14 cellular contexts compared by ENCODE assay signal in genomic region chr10:76649723-76650127, GRCh38.
DNase-seq lines count a peak whose midpoint lies in the region; ATAC-seq, FAIRE-seq and TF ChIP-seq lines count a peak whose summit lies in the region.
"Had no signal": no experiment of that assay in that cellular context is flagged by ENCODE, and none has a peak within 500 bp of the region (broad histone marks: within the 10 kb centered on the region; RNA-seq: fewer than 3 reads in every experiment).

No MANE protein-coding gene starts in this region.

- H3K36me3 ChIP-seq in astrocyte (ENCODE audit: insufficient read depth, low read length) (no peaks in the 10 kb centered on the region), hepatocyte (replicated peaks; ENCODE audit: insufficient read depth, low read depth) (no peaks in the 10 kb centered on the region), kidney (ENCODE audit: control insufficient read depth in 1 of 2, insufficient read depth in 2 of 2, low read length in 2 of 2) (no peaks in the 10 kb centered on the region)
- no peaks in the 10 kb centered on the region for H3K36me3 ChIP-seq in CD8-positive, alpha-beta T cell (ENCODE audit: insufficient read depth, low read length)

- 21% methylated on average over 3 of the region's 3 CpGs for WGBS in hepatocyte (ENCODE audit: low lambda C conversion rate, missing lambda C conversion rate)

- TF ChIP-seq POLR2A in H54 (IDR thresholded peaks at IDR 0.05; ENCODE audit: low read depth, low read length), result no peak

- H3K9me2 ChIP-seq in hepatocyte (replicated peaks; ENCODE audit: insufficient read depth), result no peaks in the 10 kb centered on the region

- DNase-seq in H54 (ENCODE audit: insufficient read length, low spot score) (peak; percentile 9), astrocyte (ENCODE audit: low read depth) (peak; percentile 64), hepatocyte (ENCODE audit: low spot score) (peak; percentile 78), type B pancreatic cell (ENCODE audit: extremely low spot score, unreplicated experiment) (no peak), NCI-H187 treated with DMSO at 0.1 percent for 48 hours (lab: John Stamatoyannopoulos, UW) (no peak), kidney (no peak)
- no peak for DNase-seq in CD8-positive, alpha-beta T cell
- DNase-seq: activated CD8-positive, alpha-beta memory T cell treated with anti-CD3 and anti-CD28 coated beads for 24 hours; DND-41; HCEC 1CT; NCI-H526 treated with DMSO at 0.1 percent for 48 hours; stimulated activated CD4-positive, alpha-beta T cell treated with anti-CD3 and anti-CD28 coated beads, Interleukin-15, amount 100 ng/mL, for 24 hours had no signal

- H3K36me3 Mint-ChIP-seq in astrocyte (ENCODE audit: low read depth, unreplicated experiment), result no peaks in the 10 kb centered on the region
- peaks cover 3% of the 10 kb centered on the region for H3K36me3 Mint-ChIP-seq in type B pancreatic cell
- H3K36me3 Mint-ChIP-seq in CD8-positive, alpha-beta T cell, result no peaks in the 10 kb centered on the region
- H3K36me3 Mint-ChIP-seq: stimulated activated memory B cell treated with anti-CD40 and anti-IgM and Interleukin-4, amounts not matched to agents 10 μg/mL and 1 μg/mL and 100 μg/mL, for 72 hours had no signal

- H4K20me1 ChIP-seq in astrocyte (ENCODE audit: insufficient read depth, low read length) (no peaks in the 10 kb centered on the region), hepatocyte (ENCODE audit: insufficient read depth, poor library complexity, severe bottlenecking) (no peaks in the 10 kb centered on the region)

- no peaks in the 10 kb centered on the region for H3K27me3 Mint-ChIP-seq in astrocyte (ENCODE audit: low read depth, unreplicated experiment)
- H3K27me3 Mint-ChIP-seq in type B pancreatic cell, result peaks cover 55% of the 10 kb centered on the region
- no peaks in the 10 kb centered on the region for H3K27me3 Mint-ChIP-seq in CD8-positive, alpha-beta T cell (ENCODE audit: low read depth)
- H3K27me3 Mint-ChIP-seq: stimulated activated memory B cell treated with anti-CD40 and anti-IgM and Interleukin-4, amounts not matched to agents 10 μg/mL and 1 μg/mL and 100 μg/mL, for 72 hours had no signal

- FAIRE-seq in H54 (lab: Jason Lieb, UNC) (no peak), astrocyte (lab: Jason Lieb, UNC) (no peak), kidney (lab: Jason Lieb, UNC) (no peak)
- FAIRE-seq: frontal cortex had no signal

- intact Hi-C loops in CD8-positive, alpha-beta T cell (cut with DNase I, micrococcal nuclease), result no loop called here
- intact Hi-C loops in kidney (cut with DNase I), result no loop called here

- H3K4me3 ChIP-seq in astrocyte (ENCODE audit: insufficient read depth, low read depth, low read length) (no peak overlapping the region), hepatocyte (no peak overlapping the region), kidney (ENCODE audit: low read length in 2 of 2) (no peak overlapping the region)
- H3K4me3 ChIP-seq in CD8-positive, alpha-beta T cell (ENCODE audit: low read depth, low read length), result no peak overlapping the region

- H3K4me3 Mint-ChIP-seq in astrocyte (ENCODE audit: unreplicated experiment) (no peak overlapping the region), type B pancreatic cell (peak overlapping the region; percentile 19)
- no peak overlapping the region for H3K4me3 Mint-ChIP-seq in CD8-positive, alpha-beta T cell
- H3K4me3 Mint-ChIP-seq: stimulated activated memory B cell treated with anti-CD40 and anti-IgM and Interleukin-4, amounts not matched to agents 10 μg/mL and 1 μg/mL and 100 μg/mL, for 72 hours had no signal

- H3K4me1 Mint-ChIP-seq in astrocyte (ENCODE audit: low read depth, unreplicated experiment), result peaks cover 9% of the 10 kb centered on the region
- H3K4me1 Mint-ChIP-seq in type B pancreatic cell (ENCODE audit: unreplicated experiment), result peaks cover 28% of the 10 kb centered on the region
- no peaks in the 10 kb centered on the region for H3K4me1 Mint-ChIP-seq in CD8-positive, alpha-beta T cell (ENCODE audit: low read depth)
- H3K4me1 Mint-ChIP-seq: stimulated activated memory B cell treated with anti-CD40 and anti-IgM and Interleukin-4, amounts not matched to agents 10 μg/mL and 1 μg/mL and 100 μg/mL, for 72 hours had no signal

- H3K9me3 ChIP-seq in astrocyte (ENCODE audit: insufficient read depth, low read depth, low read length) (no peaks in the 10 kb centered on the region), hepatocyte (ENCODE audit: low read depth) (no peaks in the 10 kb centered on the region), kidney (ENCODE audit: control insufficient read depth in 1 of 2, low read length in 2 of 2) (no peaks in the 10 kb centered on the region)
- no peaks in the 10 kb centered on the region for H3K9me3 ChIP-seq in CD8-positive, alpha-beta T cell (ENCODE audit: low read length)

- no peaks in the 10 kb centered on the region for H3K9me3 Mint-ChIP-seq in astrocyte (ENCODE audit: unreplicated experiment)
- H3K9me3 Mint-ChIP-seq in type B pancreatic cell, result peaks cover 15% of the 10 kb centered on the region
- H3K9me3 Mint-ChIP-seq in CD8-positive, alpha-beta T cell, result no peaks in the 10 kb centered on the region
- H3K9me3 Mint-ChIP-seq: stimulated activated memory B cell treated with anti-CD40 and anti-IgM and Interleukin-4, amounts not matched to agents 10 μg/mL and 1 μg/mL and 100 μg/mL, for 72 hours had no signal

- H3K27me3 ChIP-seq in astrocyte (ENCODE audit: insufficient read depth, low read length), result no peaks in the 10 kb centered on the region
- no peaks in the 10 kb centered on the region for H3K27me3 ChIP-seq in hepatocyte
- no peaks in the 10 kb centered on the region for H3K27me3 ChIP-seq in CD8-positive, alpha-beta T cell (ENCODE audit: insufficient read depth, low read length)

- H3K79me2 ChIP-seq in astrocyte (ENCODE audit: insufficient read depth, low read length) (no peaks in the 10 kb centered on the region), hepatocyte (no peaks in the 10 kb centered on the region)

- TF ChIP-seq CTCF in astrocyte (IDR thresholded peaks at IDR 0.05; ENCODE audit: insufficient read depth, low read depth, low read length), result no peak
- TF ChIP-seq CTCF in hepatocyte (IDR thresholded peaks at IDR 0.05; ENCODE audit: poor library complexity), result no peak
- TF ChIP-seq CTCF in type B pancreatic cell (conservative IDR thresholded peaks at IDR 0.05), result no peak
- no peak for TF ChIP-seq CTCF in CD8-positive, alpha-beta T cell (IDR thresholded peaks at IDR 0.05)
- no peak for TF ChIP-seq CTCF in kidney (IDR thresholded peaks at IDR 0.05; ENCODE audit: borderline replicate concordance, extremely low read depth, insufficient read depth)

- ATAC-seq in CD8-positive, alpha-beta T cell, result no peak
- ATAC-seq: stimulated activated memory B cell treated with anti-CD40 and anti-IgM and Interleukin-4, amounts not matched to agents 10 μg/mL and 1 μg/mL and 100 μg/mL, for 72 hours had no signal

- POLR2A ChIA-PET in CD8-positive, alpha-beta T cell (lab: Charles Lee), result no interaction called here

- H3K4me1 ChIP-seq in astrocyte (ENCODE audit: insufficient read depth, low read length) (peaks cover 3% of the 10 kb centered on the region), hepatocyte (ENCODE audit: insufficient read depth) (peaks cover 17% of the 10 kb centered on the region), kidney (ENCODE audit: control insufficient read depth in 1 of 2, insufficient read depth in 1 of 2, low read depth in 1 of 2, low read length in 2 of 2) (no peaks in the 10 kb centered on the region)
- H3K4me1 ChIP-seq in CD8-positive, alpha-beta T cell (ENCODE audit: insufficient read depth, low read length), result no peaks in the 10 kb centered on the region

- H3K27ac Mint-ChIP-seq in astrocyte (ENCODE audit: unreplicated experiment) (no peak overlapping the region), type B pancreatic cell (peak overlapping the region; percentile 58)
- no peak overlapping the region for H3K27ac Mint-ChIP-seq in CD8-positive, alpha-beta T cell
- H3K27ac Mint-ChIP-seq: stimulated activated memory B cell treated with anti-CD40 and anti-IgM and Interleukin-4, amounts not matched to agents 10 μg/mL and 1 μg/mL and 100 μg/mL, for 72 hours had no signal

- CTCF ChIA-PET in CD8-positive, alpha-beta T cell (lab: Charles Lee), result no interaction called here

- H3K4me2 ChIP-seq in astrocyte (ENCODE audit: low read length), result peak overlapping the region; percentile 1
- H3K4me2 ChIP-seq in hepatocyte, result peak overlapping the region; percentile 33

- H2AFZ ChIP-seq in astrocyte (ENCODE audit: low read depth, low read length) (no peak overlapping the region), hepatocyte (no peak overlapping the region)

- H3K9ac ChIP-seq in astrocyte (ENCODE audit: low read length), result no peak overlapping the region
- no peak overlapping the region for H3K9ac ChIP-seq in kidney (ENCODE audit: low read length in 2 of 2)

- H3K27ac ChIP-seq in astrocyte (ENCODE audit: low read depth, low read length) (no peak overlapping the region), hepatocyte (peak overlapping the region; percentile 77), kidney (ENCODE audit: low read depth in 2 of 2, low read length in 2 of 2) (no peak overlapping the region)
- no peak overlapping the region for H3K27ac ChIP-seq in CD8-positive, alpha-beta T cell (ENCODE audit: low read depth, low read length)

Comparison
In these comparisons a context has a peak if more than half of its experiments do, and no peak if none do; other contexts are left out.
1. DNase-seq: peak in H54 (single experiment), astrocyte (single experiment) and hepatocyte (single experiment); none in type B pancreatic cell (single experiment), NCI-H187 treated with DMSO at 0.1 percent for 48 hours (single experiment), CD8-positive, alpha-beta T cell (0 of 7) and kidney (single experiment).